26 cellular contexts compared by ENCODE assay signal in genomic region chr5:103456476-103456875, GRCh38.
"Had no signal": no experiment of that assay in that cellular context is flagged by ENCODE, and none has a peak within 500 bp of the region (broad histone marks: within the 10 kb centered on the region; RNA-seq: fewer than 3 reads in every experiment).

No MANE protein-coding gene starts in this region.

- H3K9me3 ChIP-seq: esophagus squamous epithelium, gastroesophageal sphincter, pancreas, prostate gland, right lobe of liver, spleen, tibial nerve had no signal

- H3K36me3 Mint-ChIP-seq: immature natural killer cell; memory B cell; mesothelial cell of epicardium; natural killer cell treated with Interleukin-12 subunit alpha and Interleukin-12 subunit beta and Interleukin-15 and Interleukin-18, amount 100 ng/mL, for 72 hours; neural progenitor cell; stimulated activated memory B cell treated with anti-CD40 and anti-IgM and Interleukin-4, amounts not matched to agents 10 μg/mL and 1 μg/mL and 100 μg/mL, for 72 hours had no signal

- H3K27ac ChIP-seq: esophagus squamous epithelium, gastroesophageal sphincter, neural progenitor cell, pancreas, prostate gland, right lobe of liver, spleen, tibial nerve had no signal

- H3K27ac Mint-ChIP-seq: dendritic cell treated with granulocyte-macrophage colony-stimulating factor and Interleukin-4, amounts not matched to agents 40 ng/mL and 50 ng/mL, for 4 days; effector memory CD8-positive, alpha-beta T cell; immature natural killer cell; memory B cell; mesothelial cell of epicardium; natural killer cell treated with Interleukin-12 subunit alpha and Interleukin-12 subunit beta and Interleukin-15 and Interleukin-18, amount 100 ng/mL, for 72 hours; neural progenitor cell; stimulated activated memory B cell treated with anti-CD40 and anti-IgM and Interleukin-4, amounts not matched to agents 10 μg/mL and 1 μg/mL and 100 μg/mL, for 72 hours; stimulated activated naive CD8-positive, alpha-beta T cell treated with anti-CD3 and anti-CD28 coated beads, Interleukin-15, Interleukin-2, amounts not matched to agents 100 ng/mL and 50 ng/mL, for 24 hours had no signal

- H3K4me3 Mint-ChIP-seq: dendritic cell treated with granulocyte-macrophage colony-stimulating factor and Interleukin-4, amounts not matched to agents 40 ng/mL and 50 ng/mL, for 4 days; effector memory CD8-positive, alpha-beta T cell; immature natural killer cell; memory B cell; mesothelial cell of epicardium; natural killer cell treated with Interleukin-12 subunit alpha and Interleukin-12 subunit beta and Interleukin-15 and Interleukin-18, amount 100 ng/mL, for 72 hours; neural progenitor cell; stimulated activated memory B cell treated with anti-CD40 and anti-IgM and Interleukin-4, amounts not matched to agents 10 μg/mL and 1 μg/mL and 100 μg/mL, for 72 hours; stimulated activated naive CD8-positive, alpha-beta T cell treated with anti-CD3 and anti-CD28 coated beads, Interleukin-15, Interleukin-2, amounts not matched to agents 100 ng/mL and 50 ng/mL, for 24 hours had no signal

- DNase-seq: cerebellar nuclear complex; effector memory CD8-positive, alpha-beta T cell; esophagus squamous epithelium; foreskin fibroblast; glutamatergic neuron; immature natural killer cell; kidney; nucleus accumbens; pancreas; retina; right lobe of liver; spleen; stimulated activated CD4-positive, alpha-beta T cell treated with anti-CD3 and anti-CD28 coated beads, Interleukin-15, amount 100 ng/mL, for 24 hours; stimulated activated CD4-positive, alpha-beta T cell treated with anti-CD3 and anti-CD28 coated beads, Interleukin-1b, Interleukin-23, amount 100 ng/mL, for 48 hours; stimulated activated CD4-positive, alpha-beta T cell treated with anti-CD3 and anti-CD28 coated beads, Interleukin-4, amount 100 ng/mL, for 24 hours had no signal

- H3K36me3 ChIP-seq: esophagus squamous epithelium, gastroesophageal sphincter, neural progenitor cell, pancreas, prostate gland, right lobe of liver, spleen, tibial nerve had no signal

- H3K4me1 Mint-ChIP-seq: immature natural killer cell; memory B cell; mesothelial cell of epicardium; stimulated activated memory B cell treated with anti-CD40 and anti-IgM and Interleukin-4, amounts not matched to agents 10 μg/mL and 1 μg/mL and 100 μg/mL, for 72 hours had no signal

- H3K4me3 ChIP-seq: esophagus squamous epithelium, gastroesophageal sphincter, neural progenitor cell, pancreas, prostate gland, right lobe of liver, spleen, tibial nerve had no signal

- ATAC-seq: effector memory CD8-positive, alpha-beta T cell; gastroesophageal sphincter; natural killer cell treated with Interleukin-12 subunit alpha and Interleukin-12 subunit beta and Interleukin-15 and Interleukin-18, amount 100 ng/mL, for 72 hours; pancreas; right lobe of liver; stimulated activated memory B cell treated with anti-CD40 and anti-IgM and Interleukin-4, amounts not matched to agents 10 μg/mL and 1 μg/mL and 100 μg/mL, for 72 hours had no signal

- H3K4me2 ChIP-seq: neural progenitor cell had no signal

- H3K9me3 Mint-ChIP-seq: dendritic cell treated with granulocyte-macrophage colony-stimulating factor and Interleukin-4, amounts not matched to agents 40 ng/mL and 50 ng/mL, for 4 days; effector memory CD8-positive, alpha-beta T cell; natural killer cell treated with Interleukin-12 subunit alpha and Interleukin-12 subunit beta and Interleukin-15 and Interleukin-18, amount 100 ng/mL, for 72 hours; neural progenitor cell; stimulated activated memory B cell treated with anti-CD40 and anti-IgM and Interleukin-4, amounts not matched to agents 10 μg/mL and 1 μg/mL and 100 μg/mL, for 72 hours; stimulated activated naive CD8-positive, alpha-beta T cell treated with anti-CD3 and anti-CD28 coated beads, Interleukin-15, Interleukin-2, amounts not matched to agents 100 ng/mL and 50 ng/mL, for 24 hours had no signal

- H3K9ac ChIP-seq: neural progenitor cell had no signal

- H3K4me1 ChIP-seq: esophagus squamous epithelium, gastroesophageal sphincter, pancreas, prostate gland, right lobe of liver, spleen, tibial nerve had no signal

- H2AFZ ChIP-seq: neural progenitor cell had no signal

- H3K27me3 Mint-ChIP-seq: dendritic cell treated with granulocyte-macrophage colony-stimulating factor and Interleukin-4, amounts not matched to agents 40 ng/mL and 50 ng/mL, for 4 days; stimulated activated memory B cell treated with anti-CD40 and anti-IgM and Interleukin-4, amounts not matched to agents 10 μg/mL and 1 μg/mL and 100 μg/mL, for 72 hours had no signal

- H3K27me3 ChIP-seq: esophagus squamous epithelium, gastroesophageal sphincter, neural progenitor cell, pancreas, right lobe of liver, spleen, tibial nerve had no signal

- FAIRE-seq: colon, kidney, pancreas had no signal
